10 cellular contexts compared by ENCODE assay signal in the genomic region with DNA sequence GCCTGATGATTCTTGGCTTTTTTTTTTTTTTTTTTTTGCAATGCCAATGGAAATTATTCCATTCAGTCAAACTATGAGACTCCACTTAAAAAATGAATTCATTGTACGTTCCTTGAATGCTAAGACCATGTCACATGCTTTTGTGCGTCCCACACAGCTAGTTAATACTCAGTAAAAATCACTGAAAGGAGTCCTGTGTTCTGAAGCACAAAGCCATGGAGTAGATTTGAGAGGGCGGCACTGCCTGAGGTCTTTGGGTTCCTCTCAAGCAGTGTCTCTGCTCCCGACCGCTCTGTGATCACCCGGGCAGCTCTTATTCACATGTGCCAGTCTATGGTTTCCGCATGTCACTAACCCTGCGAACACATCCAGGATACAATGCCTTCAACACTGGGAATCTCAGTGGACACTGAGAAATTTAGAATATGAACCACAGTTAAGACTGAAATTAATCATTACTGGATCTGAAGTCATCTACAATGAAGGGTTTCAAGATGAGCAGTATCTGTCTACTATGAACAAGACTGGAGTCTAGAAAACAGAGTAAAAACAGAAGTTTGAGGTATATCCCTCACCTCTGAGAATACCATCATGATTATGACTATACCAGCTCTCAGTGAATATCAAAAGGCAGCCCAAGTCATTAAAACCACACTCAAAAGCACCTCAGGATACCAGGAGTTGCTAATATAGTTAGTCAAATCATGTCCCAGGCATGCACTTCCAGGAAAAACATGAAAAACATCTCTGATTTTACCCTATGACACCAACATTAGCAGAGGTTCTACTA.
A peak's percentile ranks its signal among the peaks of the same experiment; 100 is the strongest.
DNase-seq lines count a peak whose midpoint lies in the region; ATAC-seq and TF ChIP-seq lines count a peak whose summit lies in the region.
"Had no signal": no experiment of that assay in that cellular context is flagged by ENCODE, and none has a peak within 500 bp of the region (broad histone marks: within the 10 kb centered on the region; RNA-seq: fewer than 3 reads in every experiment).

No MANE protein-coding gene starts in this region.

- H3K4me1 Mint-ChIP-seq in activated T-cell treated with anti-CD3 and anti-CD28 coated beads, Interleukin-2, amount 50 U/mL, for 4 hours (ENCODE audit: low read depth): peaks cover 24% of the 10 kb centered on the region
- H3K4me1 Mint-ChIP-seq in stimulated activated naive CD8-positive, alpha-beta T cell treated with anti-CD3 and anti-CD28 coated beads, Interleukin-15, Interleukin-2, amounts not matched to agents 100 ng/mL and 50 ng/mL, for 24 hours (ENCODE audit: low read depth): peaks cover 31% of the 10 kb centered on the region

- H3K4me3 Mint-ChIP-seq in activated T-cell treated with anti-CD3 and anti-CD28 coated beads, Interleukin-2, amount 50 U/mL, for 4 hours: no peak overlapping the region
- no peak overlapping the region for H3K4me3 Mint-ChIP-seq in stimulated activated naive CD8-positive, alpha-beta T cell treated with anti-CD3 and anti-CD28 coated beads, Interleukin-15, Interleukin-2, amounts not matched to agents 100 ng/mL and 50 ng/mL, for 24 hours
- H3K4me3 Mint-ChIP-seq: nephron progenitor cell; T-helper 1 cell treated with Interleukin-12 subunit alpha and Interleukin-12 subunit beta and Interleukin-4 antibody, amounts not matched to agents 30 μg/mL and 1 μg/mL, for 36 hours had no signal

- H3K27ac Mint-ChIP-seq in stimulated activated naive CD8-positive, alpha-beta T cell treated with anti-CD3 and anti-CD28 coated beads, Interleukin-15, Interleukin-2, amounts not matched to agents 100 ng/mL and 50 ng/mL, for 24 hours: peak overlapping the region; percentile 66
- H3K27ac Mint-ChIP-seq: T-helper 1 cell treated with Interleukin-12 subunit alpha and Interleukin-12 subunit beta and Interleukin-4 antibody, amounts not matched to agents 30 μg/mL and 1 μg/mL, for 36 hours had no signal

- 93% methylated on average over 8 of the region's 8 CpGs for WGBS in right cardiac atrium

- no peaks in the 10 kb centered on the region for H3K36me3 ChIP-seq in OCI-LY7 (ENCODE audit: insufficient read depth, low read length)

- CTCF ChIA-PET in OCI-LY7 (lab: Charles Lee; ENCODE audit: unreplicated experiment): no interaction called here

- POLR2A ChIA-PET in OCI-LY7 (lab: Charles Lee): no interaction called here

- ATAC-seq in activated T-cell treated with anti-CD3 and anti-CD28 coated beads, Interleukin-2, amount 50 U/mL, for 4 hours: peak; percentile 92 to 93
- ATAC-seq in HG02571 (IDR thresholded peaks at IDR 0.05; ENCODE audit: unreplicated experiment) (peak; percentile 94), HG03521 (IDR thresholded peaks at IDR 0.05; ENCODE audit: unreplicated experiment) (peak; percentile 88), right cardiac atrium (no peak)

- H3K9me3 Mint-ChIP-seq in activated T-cell treated with anti-CD3 and anti-CD28 coated beads, Interleukin-2, amount 50 U/mL, for 4 hours: no peaks in the 10 kb centered on the region
- H3K9me3 Mint-ChIP-seq in stimulated activated naive CD8-positive, alpha-beta T cell treated with anti-CD3 and anti-CD28 coated beads, Interleukin-15, Interleukin-2, amounts not matched to agents 100 ng/mL and 50 ng/mL, for 24 hours: no peaks in the 10 kb centered on the region
- H3K9me3 Mint-ChIP-seq: nephron progenitor cell; T-helper 1 cell treated with Interleukin-12 subunit alpha and Interleukin-12 subunit beta and Interleukin-4 antibody, amounts not matched to agents 30 μg/mL and 1 μg/mL, for 36 hours had no signal

- BruUV-seq in OCI-LY7 (replicated peaks; lab: Mats Ljungman, UMichigan): no TSS peak

- H2AFZ ChIP-seq in OCI-LY7 (ENCODE audit: low read length): no peak overlapping the region

- peaks cover 3% of the 10 kb centered on the region for H3K36me3 Mint-ChIP-seq in activated T-cell treated with anti-CD3 and anti-CD28 coated beads, Interleukin-2, amount 50 U/mL, for 4 hours (ENCODE audit: insufficient read depth)
- H3K36me3 Mint-ChIP-seq in stimulated activated naive CD8-positive, alpha-beta T cell treated with anti-CD3 and anti-CD28 coated beads, Interleukin-15, Interleukin-2, amounts not matched to agents 100 ng/mL and 50 ng/mL, for 24 hours (ENCODE audit: low read depth): no peaks in the 10 kb centered on the region

- TF ChIP-seq CTCF in OCI-LY7 (conservative IDR thresholded peaks at IDR 0.05; ENCODE audit: low read length): no peak

- no peaks in the 10 kb centered on the region for H3K9me3 ChIP-seq in right cardiac atrium (ENCODE audit: control insufficient read depth, low read length)
- no peaks in the 10 kb centered on the region for H3K9me3 ChIP-seq in OCI-LY7 (ENCODE audit: low read length)

- H3K27ac ChIP-seq in right cardiac atrium (ENCODE audit: low read length): no peak overlapping the region
- no peak overlapping the region for H3K27ac ChIP-seq in OCI-LY7 (ENCODE audit: low read depth, low read length, poor library complexity, severe bottlenecking)

- no peak overlapping the region for H3K4me2 ChIP-seq in OCI-LY7 (ENCODE audit: low read length)

- no peaks in the 10 kb centered on the region for H4K20me1 ChIP-seq in OCI-LY7 (ENCODE audit: insufficient read depth, low read length)

- H3K4me3 ChIP-seq in right cardiac atrium (ENCODE audit: low read length) (no peak overlapping the region), OCI-LY7 (ENCODE audit: low read depth, low read length, poor library complexity, severe bottlenecking) (no peak overlapping the region)

- no peaks in the 10 kb centered on the region for H3K27me3 ChIP-seq in right cardiac atrium (ENCODE audit: control insufficient read depth, insufficient read depth)

- no peaks in the 10 kb centered on the region for H3K9me2 ChIP-seq in OCI-LY7 (ENCODE audit: insufficient read depth, low read length)

- intact Hi-C loops in right cardiac atrium (cut with DNase I): loop anchor here in 1 of 4 donors (10.0 kb wide), 1 partner anchor 94 kb away; no protein-coding TSS in a partner anchor
- intact Hi-C loops in OCI-LY7 (cut with micrococcal nuclease; ENCODE audit: unreplicated experiment): no loop called here

- DNase-seq in activated T-cell treated with anti-CD3 and anti-CD28 coated beads, Interleukin-2, amount 50 U/mL, for 4 hours: no peak
- DNase-seq in activated T-cell treated with anti-CD3 and anti-CD28 coated beads for 4 hours (no peak), right cardiac atrium (no peak), OCI-LY7 (ENCODE audit: low spot score) (no peak), iPS-NIHi7 (ENCODE audit: extremely low spot score) (no peak)
- DNase-seq: nephron progenitor cell had no signal

- H3K4me1 ChIP-seq in right cardiac atrium (ENCODE audit: control insufficient read depth, insufficient read depth, low read length): no peaks in the 10 kb centered on the region
- no peaks in the 10 kb centered on the region for H3K4me1 ChIP-seq in OCI-LY7 (ENCODE audit: insufficient read depth, low read length, poor library complexity, severe bottlenecking)

- peaks cover 3% of the 10 kb centered on the region for H3K27me3 Mint-ChIP-seq in activated T-cell treated with anti-CD3 and anti-CD28 coated beads, Interleukin-2, amount 50 U/mL, for 4 hours (ENCODE audit: low read depth)
- peaks cover 14% of the 10 kb centered on the region for H3K27me3 Mint-ChIP-seq in stimulated activated naive CD8-positive, alpha-beta T cell treated with anti-CD3 and anti-CD28 coated beads, Interleukin-15, Interleukin-2, amounts not matched to agents 100 ng/mL and 50 ng/mL, for 24 hours

- H3K79me2 ChIP-seq in OCI-LY7 (ENCODE audit: insufficient read depth, low read depth, low read length): no peaks in the 10 kb centered on the region

Comparison
In these comparisons a context has a peak if more than half of its experiments do, and no peak if none do; other contexts are left out.
1. ATAC-seq: peak in activated T-cell treated with anti-CD3 and anti-CD28 coated beads, Interleukin-2, amount 50 U/mL, for 4 hours (2 of 2), HG02571 (single experiment) and HG03521 (single experiment); none in right cardiac atrium (0 of 2).